ENCODE assay signal across 31 cellular contexts in the genomic region with DNA sequence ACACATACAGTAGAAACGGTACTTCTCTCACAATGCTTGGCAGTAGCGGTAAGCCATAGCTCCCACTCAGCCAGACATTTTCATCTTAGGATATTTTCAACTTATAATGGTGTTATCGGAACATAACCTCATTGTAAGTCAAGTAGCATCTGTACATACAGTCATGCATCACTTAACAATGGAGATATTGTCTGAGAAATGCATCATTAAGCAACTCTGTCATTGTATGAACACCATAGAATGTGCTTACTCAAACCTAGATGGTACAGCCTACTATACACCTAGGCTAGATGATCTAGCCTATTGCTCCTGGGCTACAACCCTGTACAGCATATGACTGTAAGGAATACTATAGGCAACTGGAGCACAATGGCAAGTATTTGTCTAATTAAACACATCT. TPM values are rescaled to one million over a fixed set of nuclear protein-coding genes. Genes with fewer than 3 reads are reported as not detected.
A peak's percentile ranks its signal among the peaks of the same experiment; 100 is the strongest.
DNase-seq lines count a peak whose midpoint lies in the region; ATAC-seq, FAIRE-seq and TF ChIP-seq lines count a peak whose summit lies in the region.
"Had no signal": no experiment of that assay in that cellular context is flagged by ENCODE, and none has a peak within 500 bp of the region (broad histone marks: within the 10 kb centered on the region; RNA-seq: fewer than 3 reads in every experiment).

No MANE protein-coding gene starts in this region.

- no peaks in the 10 kb centered on the region for H3K4me1 ChIP-seq in neuronal stem cell (ENCODE audit: control insufficient read depth in 2 of 2, insufficient read depth in 1 of 2, low read depth in 1 of 2, low read length in 2 of 2)
- H3K4me1 ChIP-seq: Caco-2, SJSA1 had no signal

- WGBS in neuronal stem cell (ENCODE audit: extremely low coverage in 2 of 2, insufficient read length in 2 of 2, insufficient replicate concordance in 1 of 2), 2 donors, result no CpG with 5 or more reads among the region's 3 CpGs

- no peak for TF ChIP-seq POLR2A in GM12892 (IDR thresholded peaks at IDR 0.05; ENCODE audit: low read depth, low read length)

- TF ChIP-seq CTCF in epithelial cell of esophagus (IDR thresholded peaks at IDR 0.05; ENCODE audit: insufficient read depth, low read depth, low read length, missing control alignments), result no peak

- H3K9ac ChIP-seq in neuronal stem cell (ENCODE audit: low read depth, low read length, poor library complexity), result no peak overlapping the region
- H3K9ac ChIP-seq: BLaER1 had no signal

- H3K36me3 ChIP-seq in neuronal stem cell (replicated peaks in 1 of 2; ENCODE audit: control insufficient read depth in 2 of 2, insufficient read depth in 2 of 2, low read length in 2 of 2), result no peaks in the 10 kb centered on the region
- H3K36me3 ChIP-seq: BLaER1, SJSA1, tibial artery, WERI-Rb-1 had no signal

- H3K4me3 ChIP-seq in epithelial cell of esophagus (ENCODE audit: low read length) (no peak overlapping the region), neuronal stem cell (ENCODE audit: low read length in 2 of 2) (no peak overlapping the region)
- H3K4me3 ChIP-seq: BLaER1, psoas muscle, SJSA1, tibial artery had no signal

- H2AFZ ChIP-seq in neuronal stem cell (ENCODE audit: low read length), result no peak overlapping the region

- H3K23ac ChIP-seq in neuronal stem cell (ENCODE audit: low read depth, low read length, poor library complexity), result no peak overlapping the region

- H2BK5ac ChIP-seq in neuronal stem cell (ENCODE audit: low read length), result no peak overlapping the region

- H3K18ac ChIP-seq in neuronal stem cell (ENCODE audit: low read length), result no peak overlapping the region

- no peak overlapping the region for H2BK12ac ChIP-seq in neuronal stem cell (ENCODE audit: low read length)

- no peak overlapping the region for H3K4me2 ChIP-seq in neuronal stem cell (ENCODE audit: insufficient read depth, low read length, poor library complexity, severe bottlenecking)
- H3K4me2 ChIP-seq: BLaER1 had no signal

- no peak overlapping the region for H2AK5ac ChIP-seq in neuronal stem cell (ENCODE audit: low read depth, low read length)

- peak; percentile 61 for DNase-seq in DMS53 (lab: John Stamatoyannopoulos, UW)
- no peak for DNase-seq in GM12892 (ENCODE audit: insufficient read length)
- DNase-seq in NCI-H345 treated with DMSO at 0.1 percent for 48 hours (lab: John Stamatoyannopoulos, UW; ENCODE audit: unreplicated experiment), result peak; percentile 87
- DNase-seq in epithelial cell of esophagus (ENCODE audit: low read depth), result peak; percentile 29
- DNase-seq in neuronal stem cell (ENCODE audit: low spot score), result no peak
- DNase-seq in GM19240 (ENCODE audit: insufficient read length, low spot score), result no peak
- DNase-seq: activated CD4-positive, alpha-beta T cell treated with anti-CD3 and anti-CD28 coated beads for 48 hours; activated gamma-delta T cell; activated naive CD8-positive, alpha-beta T cell treated with anti-CD3 and anti-CD28 coated beads for 36 hours; aorta; Caco-2; DND-41; effector CD8-positive, alpha-beta T cell; GF-D8; HCEC 1CT; immature natural killer cell; MV-4-11; NCI-H146; psoas muscle; RPMI8226; stimulated activated CD8-positive, alpha-beta memory T cell treated with anti-CD3 and anti-CD28 coated beads, Interleukin-4, amount 100 ng/mL, for 48 hours; T-cell; tibial artery; WERI-Rb-1 had no signal

- no peak overlapping the region for H4K8ac ChIP-seq in neuronal stem cell (ENCODE audit: low read depth, low read length)

- H3K4ac ChIP-seq in neuronal stem cell (ENCODE audit: low read length), result no peak overlapping the region

- H3K14ac ChIP-seq in neuronal stem cell (ENCODE audit: low read length), result no peak overlapping the region

- no peak overlapping the region for H4K91ac ChIP-seq in neuronal stem cell (ENCODE audit: low read depth, low read length, poor library complexity)

- no peaks in the 10 kb centered on the region for H3K79me1 ChIP-seq in neuronal stem cell (ENCODE audit: low read depth, low read length)

- no peak for ATAC-seq in HG02678 (IDR thresholded peaks at IDR 0.05; ENCODE audit: unreplicated experiment)
- ATAC-seq: natural killer cell treated with Interleukin-12 subunit alpha and Interleukin-12 subunit beta and Interleukin-15 and Interleukin-18, amount 100 ng/mL, for 72 hours; psoas muscle; sciatic nerve; T-cell had no signal

- no peak overlapping the region for H2BK15ac ChIP-seq in neuronal stem cell (ENCODE audit: low read length)

- no peak overlapping the region for H2BK120ac ChIP-seq in neuronal stem cell (ENCODE audit: low read depth, low read length)

- H3K9me3 ChIP-seq in neuronal stem cell (replicated peaks in 1 of 2; ENCODE audit: control insufficient read depth in 2 of 2, insufficient read depth in 1 of 2, low read depth in 1 of 2, low read length in 2 of 2), result no peaks in the 10 kb centered on the region
- H3K9me3 ChIP-seq: BLaER1, Caco-2, psoas muscle, SJSA1, tibial artery had no signal

- no peaks in the 10 kb centered on the region for H3K27me3 ChIP-seq in neuronal stem cell (ENCODE audit: control insufficient read depth in 3 of 3, insufficient read depth in 3 of 3, low read depth in 1 of 3, low read length in 3 of 3)
- H3K27me3 ChIP-seq: BLaER1, SJSA1, tibial artery had no signal

- FAIRE-seq in GM12892 (lab: Jason Lieb, UNC), result peak; percentile 60
- FAIRE-seq: colon had no signal

- no peak overlapping the region for H3K27ac ChIP-seq in neuronal stem cell (replicated peaks; ENCODE audit: low read length)
- H3K27ac ChIP-seq: BLaER1, epithelial cell of prostate, psoas muscle, SJSA1, tibial artery, WERI-Rb-1 had no signal

RNA-seq across cellular contexts. Expression of gene RPS6KA5, which starts 40.8 kb away (rescaled TPM):
- 1.1 TPM for polyA plus RNA-seq in GM12892 (2012; ENCODE audit: missing spikeins)
- polyA plus RNA-seq in neuronal stem cell (2013, experiment 1 of 2), result 4.1 TPM
- polyA plus RNA-seq in neuronal stem cell (2013, experiment 2 of 2), result 3.8 TPM

Comparison
In these comparisons a context has a peak if more than half of its experiments do, and no peak if none do; other contexts are left out.
1. DNase-seq: peak in DMS53 (single experiment), NCI-H345 treated with DMSO at 0.1 percent for 48 hours (single experiment) and epithelial cell of esophagus (single experiment); none in GM12892 (single experiment), neuronal stem cell (single experiment) and GM19240 (single experiment).